ENCODE assay signal across 1 cellular context in the genomic region with DNA sequence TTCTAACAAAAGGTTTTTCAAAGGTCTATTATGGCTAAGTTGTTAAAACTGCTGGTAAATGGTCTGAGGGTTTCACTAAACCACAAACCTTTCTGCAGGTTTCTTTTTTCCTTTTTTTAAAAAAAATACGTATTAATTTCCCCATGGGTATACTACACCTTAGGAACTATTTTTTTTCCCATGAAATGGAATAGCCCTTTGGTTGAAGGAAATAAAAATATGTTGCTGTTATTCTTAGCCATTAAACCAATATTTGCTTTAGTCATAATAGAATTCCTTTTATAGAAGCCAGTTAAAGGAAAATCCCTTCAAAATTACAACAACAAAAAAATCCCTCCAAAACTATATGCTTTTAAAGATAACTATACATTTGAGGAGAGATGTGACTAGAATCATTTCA.
TF ChIP-seq lines count a peak whose summit lies in the region.

No MANE protein-coding gene starts in this region.

TF ChIP-seq in H1, 55 proteins besides CTCF, POLR2A, EP300 and RAD21 (continued from another document):
- TF ChIP-seq POU5F1 (IDR thresholded peaks at IDR 0.05; ENCODE audit: low read depth, low read length) (no peak), KDM1A (IDR thresholded peaks at IDR 0.05; ENCODE audit: borderline replicate concordance, low read length) (no peak), CHD1 (IDR thresholded peaks at IDR 0.05; ENCODE audit: low read depth, low read length) (no peak), RXRA (IDR thresholded peaks at IDR 0.05; ENCODE audit: insufficient read depth, low read depth, low read length) (no peak), ZNF274 (IDR thresholded peaks at IDR 0.05; ENCODE audit: borderline replicate concordance, extremely low read depth, low read length) (no peak), CBX8 (IDR thresholded peaks at IDR 0.05; ENCODE audit: borderline replicate concordance, low read depth, low read length) (no peak), BRCA1 (IDR thresholded peaks at IDR 0.05; ENCODE audit: low read depth, low read length) (no peak), POLR2AphosphoS5 (IDR thresholded peaks at IDR 0.05; ENCODE audit: low read depth, low read length) (no peak), BCL11A (IDR thresholded peaks at IDR 0.05; ENCODE audit: low read depth in 2 of 2, low read length in 2 of 2) (no peak)
- TF ChIP-seq, protein P1, sequence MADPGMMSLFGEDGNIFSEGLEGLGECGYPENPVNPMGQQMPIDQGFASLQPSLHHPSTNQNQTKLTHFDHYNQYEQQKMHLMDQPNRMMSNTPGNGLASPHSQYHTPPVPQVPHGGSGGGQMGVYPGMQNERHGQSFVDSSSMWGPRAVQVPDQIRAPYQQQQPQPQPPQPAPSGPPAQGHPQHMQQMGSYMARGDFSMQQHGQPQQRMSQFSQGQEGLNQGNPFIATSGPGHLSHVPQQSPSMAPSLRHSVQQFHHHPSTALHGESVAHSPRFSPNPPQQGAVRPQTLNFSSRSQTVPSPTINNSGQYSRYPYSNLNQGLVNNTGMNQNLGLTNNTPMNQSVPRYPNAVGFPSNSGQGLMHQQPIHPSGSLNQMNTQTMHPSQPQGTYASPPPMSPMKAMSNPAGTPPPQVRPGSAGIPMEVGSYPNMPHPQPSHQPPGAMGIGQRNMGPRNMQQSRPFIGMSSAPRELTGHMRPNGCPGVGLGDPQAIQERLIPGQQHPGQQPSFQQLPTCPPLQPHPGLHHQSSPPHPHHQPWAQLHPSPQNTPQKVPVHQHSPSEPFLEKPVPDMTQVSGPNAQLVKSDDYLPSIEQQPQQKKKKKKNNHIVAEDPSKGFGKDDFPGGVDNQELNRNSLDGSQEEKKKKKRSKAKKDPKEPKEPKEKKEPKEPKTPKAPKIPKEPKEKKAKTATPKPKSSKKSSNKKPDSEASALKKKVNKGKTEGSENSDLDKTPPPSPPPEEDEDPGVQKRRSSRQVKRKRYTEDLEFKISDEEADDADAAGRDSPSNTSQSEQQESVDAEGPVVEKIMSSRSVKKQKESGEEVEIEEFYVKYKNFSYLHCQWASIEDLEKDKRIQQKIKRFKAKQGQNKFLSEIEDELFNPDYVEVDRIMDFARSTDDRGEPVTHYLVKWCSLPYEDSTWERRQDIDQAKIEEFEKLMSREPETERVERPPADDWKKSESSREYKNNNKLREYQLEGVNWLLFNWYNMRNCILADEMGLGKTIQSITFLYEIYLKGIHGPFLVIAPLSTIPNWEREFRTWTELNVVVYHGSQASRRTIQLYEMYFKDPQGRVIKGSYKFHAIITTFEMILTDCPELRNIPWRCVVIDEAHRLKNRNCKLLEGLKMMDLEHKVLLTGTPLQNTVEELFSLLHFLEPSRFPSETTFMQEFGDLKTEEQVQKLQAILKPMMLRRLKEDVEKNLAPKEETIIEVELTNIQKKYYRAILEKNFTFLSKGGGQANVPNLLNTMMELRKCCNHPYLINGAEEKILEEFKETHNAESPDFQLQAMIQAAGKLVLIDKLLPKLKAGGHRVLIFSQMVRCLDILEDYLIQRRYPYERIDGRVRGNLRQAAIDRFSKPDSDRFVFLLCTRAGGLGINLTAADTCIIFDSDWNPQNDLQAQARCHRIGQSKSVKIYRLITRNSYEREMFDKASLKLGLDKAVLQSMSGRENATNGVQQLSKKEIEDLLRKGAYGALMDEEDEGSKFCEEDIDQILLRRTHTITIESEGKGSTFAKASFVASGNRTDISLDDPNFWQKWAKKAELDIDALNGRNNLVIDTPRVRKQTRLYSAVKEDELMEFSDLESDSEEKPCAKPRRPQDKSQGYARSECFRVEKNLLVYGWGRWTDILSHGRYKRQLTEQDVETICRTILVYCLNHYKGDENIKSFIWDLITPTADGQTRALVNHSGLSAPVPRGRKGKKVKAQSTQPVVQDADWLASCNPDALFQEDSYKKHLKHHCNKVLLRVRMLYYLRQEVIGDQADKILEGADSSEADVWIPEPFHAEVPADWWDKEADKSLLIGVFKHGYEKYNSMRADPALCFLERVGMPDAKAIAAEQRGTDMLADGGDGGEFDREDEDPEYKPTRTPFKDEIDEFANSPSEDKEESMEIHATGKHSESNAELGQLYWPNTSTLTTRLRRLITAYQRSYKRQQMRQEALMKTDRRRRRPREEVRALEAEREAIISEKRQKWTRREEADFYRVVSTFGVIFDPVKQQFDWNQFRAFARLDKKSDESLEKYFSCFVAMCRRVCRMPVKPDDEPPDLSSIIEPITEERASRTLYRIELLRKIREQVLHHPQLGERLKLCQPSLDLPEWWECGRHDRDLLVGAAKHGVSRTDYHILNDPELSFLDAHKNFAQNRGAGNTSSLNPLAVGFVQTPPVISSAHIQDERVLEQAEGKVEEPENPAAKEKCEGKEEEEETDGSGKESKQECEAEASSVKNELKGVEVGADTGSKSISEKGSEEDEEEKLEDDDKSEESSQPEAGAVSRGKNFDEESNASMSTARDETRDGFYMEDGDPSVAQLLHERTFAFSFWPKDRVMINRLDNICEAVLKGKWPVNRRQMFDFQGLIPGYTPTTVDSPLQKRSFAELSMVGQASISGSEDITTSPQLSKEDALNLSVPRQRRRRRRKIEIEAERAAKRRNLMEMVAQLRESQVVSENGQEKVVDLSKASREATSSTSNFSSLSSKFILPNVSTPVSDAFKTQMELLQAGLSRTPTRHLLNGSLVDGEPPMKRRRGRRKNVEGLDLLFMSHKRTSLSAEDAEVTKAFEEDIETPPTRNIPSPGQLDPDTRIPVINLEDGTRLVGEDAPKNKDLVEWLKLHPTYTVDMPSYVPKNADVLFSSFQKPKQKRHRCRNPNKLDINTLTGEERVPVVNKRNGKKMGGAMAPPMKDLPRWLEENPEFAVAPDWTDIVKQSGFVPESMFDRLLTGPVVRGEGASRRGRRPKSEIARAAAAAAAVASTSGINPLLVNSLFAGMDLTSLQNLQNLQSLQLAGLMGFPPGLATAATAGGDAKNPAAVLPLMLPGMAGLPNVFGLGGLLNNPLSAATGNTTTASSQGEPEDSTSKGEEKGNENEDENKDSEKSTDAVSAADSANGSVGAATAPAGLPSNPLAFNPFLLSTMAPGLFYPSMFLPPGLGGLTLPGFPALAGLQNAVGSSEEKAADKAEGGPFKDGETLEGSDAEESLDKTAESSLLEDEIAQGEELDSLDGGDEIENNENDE (IDR thresholded peaks at IDR 0.05; ENCODE audit: insufficient replicate concordance, low read length) = no peak
- TF ChIP-seq, protein P2, sequence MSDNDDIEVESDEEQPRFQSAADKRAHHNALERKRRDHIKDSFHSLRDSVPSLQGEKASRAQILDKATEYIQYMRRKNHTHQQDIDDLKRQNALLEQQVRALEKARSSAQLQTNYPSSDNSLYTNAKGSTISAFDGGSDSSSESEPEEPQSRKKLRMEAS (IDR thresholded peaks at IDR 0.05) = no peak
